In the genomic region with DNA sequence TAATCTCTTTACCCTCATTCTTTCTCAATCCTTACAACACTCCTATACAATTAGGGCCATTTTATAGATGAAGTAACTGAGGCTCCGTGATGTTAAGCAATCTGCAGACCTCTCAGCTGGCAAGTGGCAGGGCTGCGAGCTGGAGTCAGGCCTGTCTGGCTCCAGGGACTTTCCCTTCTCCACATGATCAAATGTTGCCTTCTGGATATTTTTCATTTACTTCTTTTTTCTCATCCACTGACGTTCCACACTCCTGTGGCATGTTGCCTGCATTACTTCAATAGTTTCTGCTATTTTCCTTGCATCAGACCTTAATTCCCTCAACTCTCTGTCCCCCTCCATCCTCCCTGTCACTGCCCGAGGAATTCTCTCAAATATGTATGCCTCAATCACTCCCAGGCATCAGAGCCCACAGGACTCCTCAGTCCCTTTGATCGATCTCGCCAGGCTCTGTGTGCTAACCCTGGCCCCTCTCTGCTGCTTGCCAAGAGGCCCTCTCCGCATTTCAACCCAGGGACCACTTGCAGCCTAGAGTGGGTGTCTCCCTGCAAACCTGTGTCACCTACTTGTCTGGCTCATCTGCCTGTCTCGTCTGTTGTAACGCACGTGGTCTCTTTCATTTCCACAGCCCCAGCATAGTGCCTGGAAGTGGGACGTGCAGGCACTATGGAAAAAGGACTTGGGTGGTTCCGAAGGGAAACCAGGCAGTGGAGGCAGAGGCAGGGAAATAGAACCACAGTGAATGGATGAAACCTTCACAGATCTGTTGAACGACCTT, we compare ENCODE assay signal across 13 cellular contexts. TPM values are rescaled to one million over a fixed set of nuclear protein-coding genes. Genes with fewer than 3 reads are reported as not detected.
DNase-seq lines count a peak whose midpoint lies in the region; ATAC-seq and TF ChIP-seq lines count a peak whose summit lies in the region.
"Had no signal": no experiment of that assay in that cellular context is flagged by ENCODE, and none has a peak within 500 bp of the region (broad histone marks: within the 10 kb centered on the region; RNA-seq: fewer than 3 reads in every experiment).

No MANE protein-coding gene starts in this region.

- no peak overlapping the region for H4K8ac ChIP-seq in trophoblast cell (ENCODE audit: low read depth, low read length)

- no peak overlapping the region for H3K27ac ChIP-seq in CD8-positive, alpha-beta T cell (ENCODE audit: low read depth, low read length)
- no peak overlapping the region for H3K27ac ChIP-seq in trophoblast cell (ENCODE audit: low read depth, low read length)
- H3K27ac ChIP-seq: hepatocyte, SK-N-MC, vagina had no signal

- no peaks in the 10 kb centered on the region for H3K79me1 ChIP-seq in trophoblast cell (ENCODE audit: low read length)

- intact Hi-C loops in CD8-positive, alpha-beta T cell (cut with DNase I, micrococcal nuclease), result loop anchor here (10.0 kb wide), 2 partner anchors 245 to 305 kb away; no protein-coding TSS in a partner anchor

- H3K4me3 Mint-ChIP-seq in CD8-positive, alpha-beta T cell, result no peak overlapping the region
- H3K4me3 Mint-ChIP-seq in IgD-negative memory B cell, result peak overlapping the region in 3 of 4 donors; percentile 60 to 79 (median 63)
- H3K4me3 Mint-ChIP-seq in central memory CD8-positive, alpha-beta T cell, result peak overlapping the region; percentile 29

- no peaks in the 10 kb centered on the region for H3K27me3 Mint-ChIP-seq in CD8-positive, alpha-beta T cell (ENCODE audit: low read depth)
- no peaks in the 10 kb centered on the region for H3K27me3 Mint-ChIP-seq in IgD-negative memory B cell
- no peaks in the 10 kb centered on the region for H3K27me3 Mint-ChIP-seq in central memory CD8-positive, alpha-beta T cell

- H3K79me2 ChIP-seq in trophoblast cell (ENCODE audit: control insufficient read depth, insufficient read depth, low read length, poor library complexity), result no peaks in the 10 kb centered on the region
- H3K79me2 ChIP-seq: hepatocyte had no signal

- peaks cover 60% of the 10 kb centered on the region for H3K4me1 ChIP-seq in CD8-positive, alpha-beta T cell (ENCODE audit: insufficient read depth, low read length)
- H3K4me1 ChIP-seq in trophoblast cell (ENCODE audit: control insufficient read depth in 1 of 2, insufficient read depth in 2 of 2, low read length in 2 of 2), result no peaks in the 10 kb centered on the region
- H3K4me1 ChIP-seq: Caco-2, vagina had no signal

- no peak overlapping the region for H3K18ac ChIP-seq in trophoblast cell (ENCODE audit: low read length)

- H3K36me3 Mint-ChIP-seq in CD8-positive, alpha-beta T cell, result no peaks in the 10 kb centered on the region
- H3K36me3 Mint-ChIP-seq in IgD-negative memory B cell, result no peaks in the 10 kb centered on the region
- H3K36me3 Mint-ChIP-seq in central memory CD8-positive, alpha-beta T cell (ENCODE audit: insufficient read depth), result peaks cover 12% of the 10 kb centered on the region

- DNase-seq in CD8-positive, alpha-beta T cell, result no peak
- peak in 1 of 2 donors; percentile 11 for DNase-seq in central memory CD8-positive, alpha-beta T cell (ENCODE audit: low spot score in 2 of 2)
- DNase-seq in trophoblast cell (peak; percentile 41 to 55), NCI-H1105 treated with DMSO at 0.1 percent for 48 hours (lab: John Stamatoyannopoulos, UW) (no peak), NCI-H2107 (lab: John Stamatoyannopoulos, UW) (no peak), globus pallidus (ENCODE audit: low spot score) (no peak)
- DNase-seq: Caco-2, left cardiac atrium, NCI-H2227 treated with DMSO at 0.1 percent for 48 hours had no signal

- H4K12ac ChIP-seq in trophoblast cell (ENCODE audit: low read depth, low read length), result no peak overlapping the region

- H3K36me3 ChIP-seq in CD8-positive, alpha-beta T cell (ENCODE audit: insufficient read depth, low read length), result no peaks in the 10 kb centered on the region
- no peaks in the 10 kb centered on the region for H3K36me3 ChIP-seq in trophoblast cell (ENCODE audit: control insufficient read depth in 1 of 2, insufficient read depth in 2 of 2, low read length in 2 of 2)
- H3K36me3 ChIP-seq: vagina had no signal

- no peaks in the 10 kb centered on the region for H3K9me3 Mint-ChIP-seq in CD8-positive, alpha-beta T cell
- H3K9me3 Mint-ChIP-seq in IgD-negative memory B cell, result no peaks in the 10 kb centered on the region
- no peaks in the 10 kb centered on the region for H3K9me3 Mint-ChIP-seq in central memory CD8-positive, alpha-beta T cell

- no peak overlapping the region for H2AFZ ChIP-seq in trophoblast cell (ENCODE audit: insufficient read depth, low read length, poor library complexity)
- H2AFZ ChIP-seq: hepatocyte had no signal

- no peak overlapping the region for H3K4me3 ChIP-seq in CD8-positive, alpha-beta T cell (ENCODE audit: low read depth, low read length)
- no peak overlapping the region for H3K4me3 ChIP-seq in trophoblast cell (ENCODE audit: low read depth, low read length)
- H3K4me3 ChIP-seq: hepatocyte, SK-N-MC, vagina had no signal

- no peak overlapping the region for H3K4ac ChIP-seq in trophoblast cell (ENCODE audit: low read depth, low read length)

- H2BK12ac ChIP-seq in trophoblast cell (ENCODE audit: low read length), result no peak overlapping the region

- H3K23ac ChIP-seq in trophoblast cell (ENCODE audit: low read length), result no peak overlapping the region

- TF ChIP-seq CTCF in CD8-positive, alpha-beta T cell (IDR thresholded peaks at IDR 0.05), result no peak

- H3K27me3 ChIP-seq in CD8-positive, alpha-beta T cell (ENCODE audit: insufficient read depth, low read length), result no peaks in the 10 kb centered on the region
- no peaks in the 10 kb centered on the region for H3K27me3 ChIP-seq in trophoblast cell (ENCODE audit: insufficient read depth, low read length)
- H3K27me3 ChIP-seq: hepatocyte, vagina had no signal

- no peak overlapping the region for H2AK5ac ChIP-seq in trophoblast cell (ENCODE audit: low read length)

- POLR2A ChIA-PET in CD8-positive, alpha-beta T cell (lab: Charles Lee), result interaction anchor here (0.9 to 2.3 kb wide), 2 partner anchors 38 to 57 kb away, joined by 6 to 11 read pairs; no protein-coding TSS in a partner anchor

- peak overlapping the region; percentile 83 for H3K27ac Mint-ChIP-seq in CD8-positive, alpha-beta T cell
- peak overlapping the region; percentile 76 to 98 (median 92) for H3K27ac Mint-ChIP-seq in IgD-negative memory B cell
- peak overlapping the region; percentile 93 for H3K27ac Mint-ChIP-seq in central memory CD8-positive, alpha-beta T cell (ENCODE audit: low read depth)

- CTCF ChIA-PET in CD8-positive, alpha-beta T cell (lab: Charles Lee), result interaction anchor here (0.9 to 21.4 kb wide), 5 partner anchors 12 to 90 kb away, joined by 3 to 486 read pairs (median 3); partner anchors contain the start of genes RSPH3 and TAGAP

- no peak for ATAC-seq in CD8-positive, alpha-beta T cell
- no peak for ATAC-seq in central memory CD8-positive, alpha-beta T cell (replicated peaks; ENCODE audit: extremely low read depth, poor library complexity, severe bottlenecking)
- ATAC-seq: left cardiac atrium had no signal

- no peak overlapping the region for H2BK120ac ChIP-seq in trophoblast cell (ENCODE audit: insufficient read depth, low read length, poor library complexity)

- no CpG with 5 or more reads among the region's 13 CpGs for WGBS in trophoblast cell (ENCODE audit: extremely low coverage, insufficient coverage, insufficient read length)

- no peak overlapping the region for H3K14ac ChIP-seq in trophoblast cell (ENCODE audit: low read length)

- no peak overlapping the region for H2BK5ac ChIP-seq in trophoblast cell (ENCODE audit: low read depth, low read length, poor library complexity)

- H3K4me2 ChIP-seq in trophoblast cell (ENCODE audit: low read length), result no peak overlapping the region
- H3K4me2 ChIP-seq: hepatocyte had no signal

- H3K9ac ChIP-seq in trophoblast cell (ENCODE audit: low read length), result no peak overlapping the region

- no peaks in the 10 kb centered on the region for H3K9me3 ChIP-seq in CD8-positive, alpha-beta T cell (ENCODE audit: low read length)
- peaks cover 4% of the 10 kb centered on the region for H3K9me3 ChIP-seq in trophoblast cell (ENCODE audit: insufficient read depth, low read depth, low read length)
- H3K9me3 ChIP-seq: Caco-2, vagina had no signal

- peaks cover 69% of the 10 kb centered on the region for H3K4me1 Mint-ChIP-seq in CD8-positive, alpha-beta T cell (ENCODE audit: low read depth)
- peaks cover 39 to 73% (median 45%) of the 10 kb centered on the region in 3 donors for H3K4me1 Mint-ChIP-seq in IgD-negative memory B cell
- peaks cover 59% of the 10 kb centered on the region for H3K4me1 Mint-ChIP-seq in central memory CD8-positive, alpha-beta T cell

- no peak overlapping the region for H4K91ac ChIP-seq in trophoblast cell (ENCODE audit: low read depth, low read length)

RNA-seq across cellular contexts. Expression of gene TAGAP, which starts 55.4 kb away (rescaled TPM):
- total RNA-seq in CD8-positive, alpha-beta T cell, result 100 to 1,000 TPM; 136 to 137 TPM
- 157 TPM for polyA plus RNA-seq in IgD-negative memory B cell
- not detected in 2 replicates for polyA plus RNA-seq in trophoblast cell (2013)
- total RNA-seq: Caco-2 had no signal

Comparison
In these comparisons a context has a peak if more than half of its experiments do, and no peak if none do; other contexts are left out.
1. DNase-seq: peak in trophoblast cell (2 of 2); none in CD8-positive, alpha-beta T cell (0 of 7), NCI-H1105 treated with DMSO at 0.1 percent for 48 hours (single experiment), NCI-H2107 (single experiment) and globus pallidus (single experiment).
2. Peak in every context shown above with its lines, with median percentiles within 50 percentile points of each other: H3K27ac Mint-ChIP-seq.